Comparison of ENCODE assay signal across 1 cellular context in the genomic region with DNA sequence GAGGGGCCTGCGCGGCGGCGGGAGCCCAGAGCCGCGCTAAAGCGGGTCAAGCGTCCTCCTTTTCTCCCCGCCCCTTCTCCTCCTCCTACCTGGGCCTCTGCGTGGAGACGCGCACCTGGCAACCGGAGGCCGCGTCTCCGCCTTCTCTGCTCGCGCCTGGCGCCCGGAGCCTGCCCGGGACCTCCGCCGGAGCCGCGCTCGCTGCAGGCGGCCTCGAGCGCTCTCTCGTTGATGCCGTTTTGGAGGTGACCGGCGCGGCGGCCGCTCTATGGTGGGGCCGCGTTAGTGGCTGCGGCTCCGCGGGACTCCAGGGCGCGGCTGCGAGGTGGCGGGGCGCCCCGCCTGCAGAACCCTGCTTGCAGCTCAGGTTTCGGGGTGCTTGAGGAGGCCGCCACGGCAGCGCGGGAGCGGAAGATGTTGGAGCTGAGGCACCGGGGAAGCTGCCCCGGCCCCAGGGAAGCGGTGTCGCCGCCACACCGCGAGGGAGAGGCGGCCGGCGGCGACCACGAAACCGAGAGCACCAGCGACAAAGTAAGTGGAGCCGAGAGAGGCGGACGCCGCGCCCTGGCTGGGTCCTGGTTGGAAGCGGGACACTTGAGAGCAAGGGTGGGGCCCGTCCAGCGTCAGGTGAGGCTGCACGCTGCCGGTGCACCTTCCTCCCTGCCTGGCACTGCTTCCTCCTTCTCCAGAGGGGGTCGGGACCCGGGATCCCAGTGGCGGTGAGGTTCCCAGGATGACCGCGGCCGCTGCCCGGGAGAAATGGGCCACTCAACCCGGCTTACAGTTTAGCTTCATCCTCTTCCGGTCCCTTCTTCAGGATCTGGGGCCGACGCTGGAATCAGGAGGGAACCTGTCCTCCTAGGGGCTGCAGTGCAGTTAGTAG.
TF ChIP-seq lines count a peak whose summit lies in the region.

A gene (plus strand): TSS at position 140 of the 883 bp plus-strand sequence. CDS start 275 bp downstream, at position 415.

TF ChIP-seq in HepG2, 621 proteins besides CTCF, POLR2A, EP300 and RAD21 (continued from another document and continues in another):
- no peak for TF ChIP-seq ZNF790 (CRISPR knock-in tag; IDR thresholded peaks at IDR 0.05; ENCODE audit: borderline replicate concordance)
- TF ChIP-seq ATF7-NPFF (CRISPR knock-in tag; IDR thresholded peaks at IDR 0.05; ENCODE audit: low read depth) = 0 out of 2 replicates have a peak, but pooled peaks have one; percentile 29
- no peak for TF ChIP-seq RCOR2 (CRISPR knock-in tag; IDR thresholded peaks at IDR 0.05)
- TF ChIP-seq PCBP2 (optimal IDR thresholded peaks at IDR 0.05; ENCODE audit: low read depth, low read length, poor library complexity, severe bottlenecking) = no peak
- no peak for TF ChIP-seq NBN (conservative IDR thresholded peaks at IDR 0.05)
- no peak for TF ChIP-seq ELF3 (CRISPR knock-in tag; IDR thresholded peaks at IDR 0.05)
- no peak for TF ChIP-seq KMT2B (CRISPR knock-in tag; IDR thresholded peaks at IDR 0.05)
- no peak for TF ChIP-seq ZNF326 (CRISPR knock-in tag; IDR thresholded peaks at IDR 0.05; ENCODE audit: borderline replicate concordance)
- TF ChIP-seq HDAC6 (IDR thresholded peaks at IDR 0.05; ENCODE audit: low read depth, low read length) = no peak
- no peak for TF ChIP-seq ZNF772 (CRISPR knock-in tag; IDR thresholded peaks at IDR 0.05)
- no peak for TF ChIP-seq NFYB (CRISPR knock-in tag; IDR thresholded peaks at IDR 0.05)
- no peak for TF ChIP-seq ZNF207 (IDR thresholded peaks at IDR 0.05; ENCODE audit: borderline replicate concordance)
- TF ChIP-seq YY1 (IDR thresholded peaks at IDR 0.05; ENCODE audit: insufficient read depth, insufficient replicate concordance, low read depth, low read length) = peak; percentile 2
- TF ChIP-seq GABPA (IDR thresholded peaks at IDR 0.05; ENCODE audit: low read depth, low read length) = no peak
- TF ChIP-seq GABPA (CRISPR knock-in tag; IDR thresholded peaks at IDR 0.05; ENCODE audit: low read depth) = no peak
- TF ChIP-seq, protein P1, sequence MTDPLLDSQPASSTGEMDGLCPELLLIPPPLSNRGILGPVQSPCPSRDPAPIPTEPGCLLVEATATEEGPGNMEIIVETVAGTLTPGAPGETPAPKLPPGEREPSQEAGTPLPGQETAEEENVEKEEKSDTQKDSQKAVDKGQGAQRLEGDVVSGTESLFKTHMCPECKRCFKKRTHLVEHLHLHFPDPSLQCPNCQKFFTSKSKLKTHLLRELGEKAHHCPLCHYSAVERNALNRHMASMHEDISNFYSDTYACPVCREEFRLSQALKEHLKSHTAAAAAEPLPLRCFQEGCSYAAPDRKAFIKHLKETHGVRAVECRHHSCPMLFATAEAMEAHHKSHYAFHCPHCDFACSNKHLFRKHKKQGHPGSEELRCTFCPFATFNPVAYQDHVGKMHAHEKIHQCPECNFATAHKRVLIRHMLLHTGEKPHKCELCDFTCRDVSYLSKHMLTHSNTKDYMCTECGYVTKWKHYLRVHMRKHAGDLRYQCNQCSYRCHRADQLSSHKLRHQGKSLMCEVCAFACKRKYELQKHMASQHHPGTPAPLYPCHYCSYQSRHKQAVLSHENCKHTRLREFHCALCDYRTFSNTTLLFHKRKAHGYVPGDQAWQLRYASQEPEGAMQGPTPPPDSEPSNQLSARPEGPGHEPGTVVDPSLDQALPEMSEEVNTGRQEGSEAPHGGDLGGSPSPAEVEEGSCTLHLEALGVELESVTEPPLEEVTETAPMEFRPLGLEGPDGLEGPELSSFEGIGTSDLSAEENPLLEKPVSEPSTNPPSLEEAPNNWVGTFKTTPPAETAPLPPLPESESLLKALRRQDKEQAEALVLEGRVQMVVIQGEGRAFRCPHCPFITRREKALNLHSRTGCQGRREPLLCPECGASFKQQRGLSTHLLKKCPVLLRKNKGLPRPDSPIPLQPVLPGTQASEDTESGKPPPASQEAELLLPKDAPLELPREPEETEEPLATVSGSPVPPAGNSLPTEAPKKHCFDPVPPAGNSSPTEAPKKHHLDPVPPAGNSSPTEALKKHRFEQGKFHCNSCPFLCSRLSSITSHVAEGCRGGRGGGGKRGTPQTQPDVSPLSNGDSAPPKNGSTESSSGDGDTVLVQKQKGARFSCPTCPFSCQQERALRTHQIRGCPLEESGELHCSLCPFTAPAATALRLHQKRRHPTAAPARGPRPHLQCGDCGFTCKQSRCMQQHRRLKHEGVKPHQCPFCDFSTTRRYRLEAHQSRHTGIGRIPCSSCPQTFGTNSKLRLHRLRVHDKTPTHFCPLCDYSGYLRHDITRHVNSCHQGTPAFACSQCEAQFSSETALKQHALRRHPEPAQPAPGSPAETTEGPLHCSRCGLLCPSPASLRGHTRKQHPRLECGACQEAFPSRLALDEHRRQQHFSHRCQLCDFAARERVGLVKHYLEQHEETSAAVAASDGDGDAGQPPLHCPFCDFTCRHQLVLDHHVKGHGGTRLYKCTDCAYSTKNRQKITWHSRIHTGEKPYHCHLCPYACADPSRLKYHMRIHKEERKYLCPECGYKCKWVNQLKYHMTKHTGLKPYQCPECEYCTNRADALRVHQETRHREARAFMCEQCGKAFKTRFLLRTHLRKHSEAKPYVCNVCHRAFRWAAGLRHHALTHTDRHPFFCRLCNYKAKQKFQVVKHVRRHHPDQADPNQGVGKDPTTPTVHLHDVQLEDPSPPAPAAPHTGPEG (CRISPR knock-in tag; IDR thresholded peaks at IDR 0.05) = no peak
- TF ChIP-seq, protein P2, sequence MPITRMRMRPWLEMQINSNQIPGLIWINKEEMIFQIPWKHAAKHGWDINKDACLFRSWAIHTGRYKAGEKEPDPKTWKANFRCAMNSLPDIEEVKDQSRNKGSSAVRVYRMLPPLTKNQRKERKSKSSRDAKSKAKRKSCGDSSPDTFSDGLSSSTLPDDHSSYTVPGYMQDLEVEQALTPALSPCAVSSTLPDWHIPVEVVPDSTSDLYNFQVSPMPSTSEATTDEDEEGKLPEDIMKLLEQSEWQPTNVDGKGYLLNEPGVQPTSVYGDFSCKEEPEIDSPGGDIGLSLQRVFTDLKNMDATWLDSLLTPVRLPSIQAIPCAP (CRISPR knock-in tag; IDR thresholded peaks at IDR 0.05; ENCODE audit: low read depth) = no peak
- TF ChIP-seq ZBTB7B (CRISPR knock-in tag; IDR thresholded peaks at IDR 0.05) = no peak
- no peak for TF ChIP-seq SKI (IDR thresholded peaks at IDR 0.05; ENCODE audit: partially characterized antibody)
- TF ChIP-seq ZFP41 (CRISPR knock-in tag; IDR thresholded peaks at IDR 0.05; ENCODE audit: borderline replicate concordance) = no peak
- no peak for TF ChIP-seq ZNF143 (CRISPR knock-in tag; IDR thresholded peaks at IDR 0.05)
- TF ChIP-seq, protein P3, sequence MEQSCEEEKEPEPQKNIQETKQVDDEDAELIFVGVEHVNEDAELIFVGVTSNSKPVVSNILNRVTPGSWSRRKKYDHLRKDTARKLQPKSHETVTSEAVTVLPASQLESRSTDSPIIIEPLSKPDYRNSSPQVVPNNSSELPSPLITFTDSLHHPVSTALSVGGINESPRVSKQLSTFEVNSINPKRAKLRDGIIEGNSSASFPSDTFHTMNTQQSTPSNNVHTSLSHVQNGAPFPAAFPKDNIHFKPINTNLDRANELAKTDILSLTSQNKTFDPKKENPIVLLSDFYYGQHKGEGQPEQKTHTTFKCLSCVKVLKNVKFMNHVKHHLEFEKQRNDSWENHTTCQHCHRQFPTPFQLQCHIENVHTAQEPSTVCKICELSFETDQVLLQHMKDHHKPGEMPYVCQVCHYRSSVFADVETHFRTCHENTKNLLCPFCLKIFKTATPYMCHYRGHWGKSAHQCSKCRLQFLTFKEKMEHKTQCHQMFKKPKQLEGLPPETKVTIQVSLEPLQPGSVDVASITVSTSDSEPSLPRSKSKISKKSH (CRISPR knock-in tag; IDR thresholded peaks at IDR 0.05; ENCODE audit: borderline replicate concordance) = no peak
- no peak for TF ChIP-seq TCF12 (IDR thresholded peaks at IDR 0.05)
- TF ChIP-seq TCF12 (CRISPR knock-in tag; IDR thresholded peaks at IDR 0.05) = 0 out of 2 replicates have a peak, but pooled peaks have one; percentile 25
- TF ChIP-seq, protein P4, sequence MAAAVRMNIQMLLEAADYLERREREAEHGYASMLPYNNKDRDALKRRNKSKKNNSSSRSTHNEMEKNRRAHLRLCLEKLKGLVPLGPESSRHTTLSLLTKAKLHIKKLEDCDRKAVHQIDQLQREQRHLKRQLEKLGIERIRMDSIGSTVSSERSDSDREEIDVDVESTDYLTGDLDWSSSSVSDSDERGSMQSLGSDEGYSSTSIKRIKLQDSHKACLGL (CRISPR knock-in tag; IDR thresholded peaks at IDR 0.05) = peak; percentile 42; the same call in 1 of the 2 replicates
- TF ChIP-seq PPARG (CRISPR knock-in tag; conservative IDR thresholded peaks at IDR 0.05) = no peak
- TF ChIP-seq ZNF12 (CRISPR knock-in tag; IDR thresholded peaks at IDR 0.05) = no peak
- TF ChIP-seq ZNF3 (CRISPR knock-in tag; IDR thresholded peaks at IDR 0.05) = no peak
- TF ChIP-seq, protein P5, sequence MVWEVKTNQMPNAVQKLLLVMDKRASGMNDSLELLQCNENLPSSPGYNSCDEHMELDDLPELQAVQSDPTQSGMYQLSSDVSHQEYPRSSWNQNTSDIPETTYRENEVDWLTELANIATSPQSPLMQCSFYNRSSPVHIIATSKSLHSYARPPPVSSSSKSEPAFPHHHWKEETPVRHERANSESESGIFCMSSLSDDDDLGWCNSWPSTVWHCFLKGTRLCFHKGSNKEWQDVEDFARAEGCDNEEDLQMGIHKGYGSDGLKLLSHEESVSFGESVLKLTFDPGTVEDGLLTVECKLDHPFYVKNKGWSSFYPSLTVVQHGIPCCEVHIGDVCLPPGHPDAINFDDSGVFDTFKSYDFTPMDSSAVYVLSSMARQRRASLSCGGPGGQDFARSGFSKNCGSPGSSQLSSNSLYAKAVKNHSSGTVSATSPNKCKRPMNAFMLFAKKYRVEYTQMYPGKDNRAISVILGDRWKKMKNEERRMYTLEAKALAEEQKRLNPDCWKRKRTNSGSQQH (CRISPR knock-in tag; IDR thresholded peaks at IDR 0.05; ENCODE audit: low read depth) = no peak
- no peak for TF ChIP-seq ZNF431 (CRISPR knock-in tag; IDR thresholded peaks at IDR 0.05; ENCODE audit: borderline replicate concordance, low read depth)
- no peak for TF ChIP-seq MAFF (IDR thresholded peaks at IDR 0.05; ENCODE audit: low read depth, low read length)
- TF ChIP-seq, protein P6, sequence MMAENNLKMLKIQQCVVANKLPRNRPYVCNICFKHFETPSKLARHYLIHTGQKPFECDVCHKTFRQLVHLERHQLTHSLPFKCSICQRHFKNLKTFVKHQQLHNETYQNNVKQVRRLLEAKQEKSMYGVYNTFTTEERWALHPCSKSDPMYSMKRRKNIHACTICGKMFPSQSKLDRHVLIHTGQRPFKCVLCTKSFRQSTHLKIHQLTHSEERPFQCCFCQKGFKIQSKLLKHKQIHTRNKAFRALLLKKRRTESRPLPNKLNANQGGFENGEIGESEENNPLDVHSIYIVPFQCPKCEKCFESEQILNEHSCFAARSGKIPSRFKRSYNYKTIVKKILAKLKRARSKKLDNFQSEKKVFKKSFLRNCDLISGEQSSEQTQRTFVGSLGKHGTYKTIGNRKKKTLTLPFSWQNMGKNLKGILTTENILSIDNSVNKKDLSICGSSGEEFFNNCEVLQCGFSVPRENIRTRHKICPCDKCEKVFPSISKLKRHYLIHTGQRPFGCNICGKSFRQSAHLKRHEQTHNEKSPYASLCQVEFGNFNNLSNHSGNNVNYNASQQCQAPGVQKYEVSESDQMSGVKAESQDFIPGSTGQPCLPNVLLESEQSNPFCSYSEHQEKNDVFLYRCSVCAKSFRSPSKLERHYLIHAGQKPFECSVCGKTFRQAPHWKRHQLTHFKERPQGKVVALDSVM (CRISPR knock-in tag; IDR thresholded peaks at IDR 0.05) = peak; percentile 88
- TF ChIP-seq PHB2 (IDR thresholded peaks at IDR 0.05; ENCODE audit: partially characterized antibody) = no peak
- TF ChIP-seq ZNF430 (CRISPR knock-in tag; IDR thresholded peaks at IDR 0.05) = 0 out of 2 replicates have a peak, but pooled peaks have one; percentile 20
- TF ChIP-seq CAMTA2 (CRISPR knock-in tag; IDR thresholded peaks at IDR 0.05; ENCODE audit: borderline replicate concordance) = peak; percentile 84; the same call in 1 of the 2 replicates
- TF ChIP-seq ZNF841 (CRISPR knock-in tag; IDR thresholded peaks at IDR 0.05; ENCODE audit: borderline replicate concordance) = no peak
- TF ChIP-seq ZNF598 (CRISPR knock-in tag; IDR thresholded peaks at IDR 0.05; ENCODE audit: borderline replicate concordance) = no peak
- TF ChIP-seq MIXL1 (CRISPR knock-in tag; IDR thresholded peaks at IDR 0.05) = no peak
- TF ChIP-seq, protein P7, sequence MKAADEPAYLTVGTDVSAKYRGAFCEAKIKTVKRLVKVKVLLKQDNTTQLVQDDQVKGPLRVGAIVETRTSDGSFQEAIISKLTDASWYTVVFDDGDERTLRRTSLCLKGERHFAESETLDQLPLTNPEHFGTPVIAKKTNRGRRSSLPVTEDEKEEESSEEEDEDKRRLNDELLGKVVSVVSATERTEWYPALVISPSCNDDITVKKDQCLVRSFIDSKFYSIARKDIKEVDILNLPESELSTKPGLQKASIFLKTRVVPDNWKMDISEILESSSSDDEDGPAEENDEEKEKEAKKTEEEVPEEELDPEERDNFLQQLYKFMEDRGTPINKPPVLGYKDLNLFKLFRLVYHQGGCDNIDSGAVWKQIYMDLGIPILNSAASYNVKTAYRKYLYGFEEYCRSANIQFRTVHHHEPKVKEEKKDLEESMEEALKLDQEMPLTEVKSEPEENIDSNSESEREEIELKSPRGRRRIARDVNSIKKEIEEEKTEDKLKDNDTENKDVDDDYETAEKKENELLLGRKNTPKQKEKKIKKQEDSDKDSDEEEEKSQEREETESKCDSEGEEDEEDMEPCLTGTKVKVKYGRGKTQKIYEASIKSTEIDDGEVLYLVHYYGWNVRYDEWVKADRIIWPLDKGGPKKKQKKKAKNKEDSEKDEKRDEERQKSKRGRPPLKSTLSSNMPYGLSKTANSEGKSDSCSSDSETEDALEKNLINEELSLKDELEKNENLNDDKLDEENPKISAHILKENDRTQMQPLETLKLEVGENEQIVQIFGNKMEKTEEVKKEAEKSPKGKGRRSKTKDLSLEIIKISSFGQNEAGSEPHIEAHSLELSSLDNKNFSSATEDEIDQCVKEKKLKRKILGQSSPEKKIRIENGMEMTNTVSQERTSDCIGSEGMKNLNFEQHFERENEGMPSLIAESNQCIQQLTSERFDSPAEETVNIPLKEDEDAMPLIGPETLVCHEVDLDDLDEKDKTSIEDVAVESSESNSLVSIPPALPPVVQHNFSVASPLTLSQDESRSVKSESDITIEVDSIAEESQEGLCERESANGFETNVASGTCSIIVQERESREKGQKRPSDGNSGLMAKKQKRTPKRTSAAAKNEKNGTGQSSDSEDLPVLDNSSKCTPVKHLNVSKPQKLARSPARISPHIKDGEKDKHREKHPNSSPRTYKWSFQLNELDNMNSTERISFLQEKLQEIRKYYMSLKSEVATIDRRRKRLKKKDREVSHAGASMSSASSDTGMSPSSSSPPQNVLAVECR (CRISPR knock-in tag; IDR thresholded peaks at IDR 0.05; ENCODE audit: borderline replicate concordance) = peak; percentile 79; the same call in 1 of the 2 replicates
- TF ChIP-seq ZNF296 (CRISPR knock-in tag; conservative IDR thresholded peaks at IDR 0.05) = no peak
- TF ChIP-seq MIER2 (CRISPR knock-in tag; IDR thresholded peaks at IDR 0.05) = no peak
- TF ChIP-seq ZNF138 (CRISPR knock-in tag; IDR thresholded peaks at IDR 0.05; ENCODE audit: low read depth) = no peak
- no peak for TF ChIP-seq FOSL1 (CRISPR knock-in tag; IDR thresholded peaks at IDR 0.05; ENCODE audit: borderline replicate concordance)
- TF ChIP-seq THAP11 (CRISPR knock-in tag; IDR thresholded peaks at IDR 0.05) = peak; percentile 15
- no peak for TF ChIP-seq ZNF234 (CRISPR knock-in tag; conservative IDR thresholded peaks at IDR 0.05)
- TF ChIP-seq ATM (IDR thresholded peaks at IDR 0.05; ENCODE audit: borderline replicate concordance) = no peak
- peak; percentile 8; the same call in 1 of the 2 replicates for TF ChIP-seq CBFB (CRISPR knock-in tag; IDR thresholded peaks at IDR 0.05)
- TF ChIP-seq, protein P8, sequence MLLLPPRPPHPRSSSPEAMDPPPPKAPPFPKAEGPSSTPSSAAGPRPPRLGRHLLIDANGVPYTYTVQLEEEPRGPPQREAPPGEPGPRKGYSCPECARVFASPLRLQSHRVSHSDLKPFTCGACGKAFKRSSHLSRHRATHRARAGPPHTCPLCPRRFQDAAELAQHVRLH (CRISPR knock-in tag; IDR thresholded peaks at IDR 0.05; ENCODE audit: borderline replicate concordance, low read depth) = peak; percentile 32; the same call in 1 of the 2 replicates
